ENCODE assay signal across 21 cellular contexts in the genomic region with DNA sequence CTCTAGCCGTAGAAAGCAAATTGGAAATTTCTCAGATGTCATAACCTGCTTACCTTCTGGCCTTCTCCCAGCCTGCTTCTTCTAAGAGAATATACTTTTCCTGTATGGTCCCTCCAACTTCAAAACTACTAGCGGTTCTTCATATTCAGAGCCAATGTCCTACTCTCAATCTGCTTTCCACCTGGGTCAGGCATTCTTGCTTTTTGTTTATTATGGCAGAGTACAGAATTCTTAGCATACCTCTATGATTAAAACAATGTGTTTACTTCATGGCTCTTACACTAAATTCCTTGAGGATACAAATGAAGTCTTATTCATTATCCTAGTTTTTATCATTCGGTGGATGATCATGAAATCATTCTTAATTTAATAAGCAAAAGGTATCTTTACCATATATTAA.
DNase-seq lines count a peak whose midpoint lies in the region; ATAC-seq, FAIRE-seq and TF ChIP-seq lines count a peak whose summit lies in the region.
"Had no signal": no experiment of that assay in that cellular context is flagged by ENCODE, and none has a peak within 500 bp of the region (broad histone marks: within the 10 kb centered on the region; RNA-seq: fewer than 3 reads in every experiment).

No MANE protein-coding gene starts in this region.

- H3K27ac ChIP-seq in GM23248 (no peak overlapping the region), astrocyte (ENCODE audit: low read depth, low read length) (no peak overlapping the region)

- peak; percentile 37 for FAIRE-seq in astrocyte (lab: Jason Lieb, UNC)
- FAIRE-seq: A204.1, RCC 7860 had no signal

- H3K4me2 ChIP-seq in GM23248 (ENCODE audit: unreplicated experiment) (no peak overlapping the region), astrocyte (ENCODE audit: low read length) (no peak overlapping the region)

- H3F3A ChIP-seq in GM23248 (ENCODE audit: insufficient read depth), result no peaks in the 10 kb centered on the region

- no peak overlapping the region for H3K4me3 Mint-ChIP-seq in astrocyte (ENCODE audit: unreplicated experiment)

- no peak overlapping the region for H3K27ac Mint-ChIP-seq in astrocyte (ENCODE audit: unreplicated experiment)
- H3K27ac Mint-ChIP-seq: CD4-positive, CD25-positive, alpha-beta regulatory T cell had no signal

- DNase-seq in A172 (ENCODE audit: low spot score), result peak; percentile 12
- peak; percentile 1 for DNase-seq in GM23248
- DNase-seq in astrocyte (ENCODE audit: low read depth), result peak; percentile 65
- peak; percentile 49 for DNase-seq in fibroblast of the aortic adventitia (ENCODE audit: low read depth)
- no peak for DNase-seq in NCI-H1417 (lab: John Stamatoyannopoulos, UW)
- no peak for DNase-seq in posterior vena cava (ENCODE audit: low spot score)
- no peak for DNase-seq in SIG-M5 treated with dmso at 0.1 percent for 504 hours (lab: John Stamatoyannopoulos, UW; ENCODE audit: unreplicated experiment)
- DNase-seq: CD4-positive, CD25-positive, alpha-beta regulatory T cell; DMS53; GDM1; KBM-7; NCI-H1092 treated with DMSO at 0.1 percent for 48 hours; NCI-H187 treated with DMSO at 0.1 percent for 48 hours; NCI-H2171; NCI-H510A; NCI-H82; SHP77 treated with DMSO at 0.1 percent for 48 hours; SW 1271 had no signal

- H3K79me2 ChIP-seq in GM23248 (ENCODE audit: insufficient read depth) (no peaks in the 10 kb centered on the region), astrocyte (ENCODE audit: insufficient read depth, low read length) (no peaks in the 10 kb centered on the region)

- in situ Hi-C loops in GM23248 (cut with MboI), result no loop called here

- 4% methylated on average over 3 of the region's 3 CpGs for WGBS in GM23248 (ENCODE audit: low coverage in 1 of 2, low lambda C conversion rate in 2 of 2, missing lambda C conversion rate in 2 of 2), 2 experiments

- no peak overlapping the region for H2AFZ ChIP-seq in GM23248
- no peak overlapping the region for H2AFZ ChIP-seq in astrocyte (ENCODE audit: low read depth, low read length)

- H3K27me3 Mint-ChIP-seq in astrocyte (ENCODE audit: low read depth, unreplicated experiment), result no peaks in the 10 kb centered on the region
- H3K27me3 Mint-ChIP-seq: CD4-positive, CD25-positive, alpha-beta regulatory T cell had no signal

- H4K20me1 ChIP-seq in GM23248 (ENCODE audit: insufficient read depth), result no peaks in the 10 kb centered on the region
- H4K20me1 ChIP-seq in astrocyte (ENCODE audit: insufficient read depth, low read length), result no peaks in the 10 kb centered on the region

- H3K4me1 Mint-ChIP-seq in astrocyte (ENCODE audit: low read depth, unreplicated experiment), result no peaks in the 10 kb centered on the region
- H3K4me1 Mint-ChIP-seq: CD4-positive, CD25-positive, alpha-beta regulatory T cell had no signal

- H3K9me3 Mint-ChIP-seq in astrocyte (ENCODE audit: unreplicated experiment), result no peaks in the 10 kb centered on the region

- H3K9ac ChIP-seq in GM23248 (no peak overlapping the region), astrocyte (ENCODE audit: low read length) (no peak overlapping the region)

- no peaks in the 10 kb centered on the region for H3K36me3 ChIP-seq in GM23248 (ENCODE audit: low read depth)
- no peaks in the 10 kb centered on the region for H3K36me3 ChIP-seq in astrocyte (ENCODE audit: insufficient read depth, low read length)

- H3K4me3 ChIP-seq in GM23248, result no peak overlapping the region
- no peak overlapping the region for H3K4me3 ChIP-seq in astrocyte (ENCODE audit: insufficient read depth, low read depth, low read length)
- no peak overlapping the region for H3K4me3 ChIP-seq in fibroblast of the aortic adventitia (ENCODE audit: low read depth, low read length)

- no peaks in the 10 kb centered on the region for H3K9me2 ChIP-seq in GM23248 (ENCODE audit: insufficient read depth)

- H3K9me3 ChIP-seq in GM23248 (ENCODE audit: low read depth), result no peaks in the 10 kb centered on the region
- H3K9me3 ChIP-seq in astrocyte (ENCODE audit: insufficient read depth, low read depth, low read length), result no peaks in the 10 kb centered on the region

- no peak for TF ChIP-seq CTCF in astrocyte (IDR thresholded peaks at IDR 0.05; ENCODE audit: insufficient read depth, low read depth, low read length)
- TF ChIP-seq CTCF in fibroblast of the aortic adventitia (IDR thresholded peaks at IDR 0.05; ENCODE audit: insufficient read depth, low read length), result no peak

- intact Hi-C loops in posterior vena cava (cut with DNase I), result no loop called here

- H3K27me3 ChIP-seq in GM23248 (replicated peaks; ENCODE audit: insufficient read depth) (no peaks in the 10 kb centered on the region), astrocyte (ENCODE audit: insufficient read depth, low read length) (no peaks in the 10 kb centered on the region)

- ATAC-seq in GM18907 (IDR thresholded peaks at IDR 0.05; ENCODE audit: unreplicated experiment), result no peak

- H3K4me1 ChIP-seq in GM23248 (ENCODE audit: insufficient read depth) (peaks cover 6% of the 10 kb centered on the region; the same call in 1 of the 2 replicates), astrocyte (ENCODE audit: insufficient read depth, low read length) (no peaks in the 10 kb centered on the region)

- H3K36me3 Mint-ChIP-seq in astrocyte (ENCODE audit: low read depth, unreplicated experiment), result no peaks in the 10 kb centered on the region
- H3K36me3 Mint-ChIP-seq: CD4-positive, CD25-positive, alpha-beta regulatory T cell had no signal

Comparison
In these comparisons a context has a peak if more than half of its experiments do, and no peak if none do; other contexts are left out.
1. DNase-seq: peak in A172 (single experiment), GM23248 (single experiment), astrocyte (single experiment) and fibroblast of the aortic adventitia (single experiment); none in NCI-H1417 (0 of 3), posterior vena cava (single experiment) and SIG-M5 treated with dmso at 0.1 percent for 504 hours (single experiment).